ENCODE assay signal across 25 cellular contexts in the genomic region with DNA sequence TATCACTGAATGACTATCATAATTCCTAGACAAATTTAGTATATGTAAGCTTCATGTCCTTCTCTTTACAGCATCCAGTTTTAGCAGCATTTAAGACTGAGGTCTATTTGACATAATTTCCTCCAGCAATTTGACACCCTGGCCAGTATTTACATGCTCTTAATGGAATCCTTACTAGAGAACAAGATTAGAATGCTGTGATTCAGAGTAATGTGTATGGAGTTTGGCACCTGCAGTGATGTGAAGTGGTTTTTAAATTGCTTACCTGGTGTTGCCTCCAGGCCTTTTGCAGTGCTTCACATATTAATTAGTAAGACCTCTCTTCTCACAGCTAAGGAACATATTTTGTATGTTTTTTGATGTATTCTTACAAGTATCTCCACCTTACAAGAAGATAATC. TPM values are rescaled to one million over a fixed set of nuclear protein-coding genes. Genes with fewer than 3 reads are reported as not detected.
DNase-seq lines count a peak whose midpoint lies in the region; TF ChIP-seq lines count a peak whose summit lies in the region.
"Had no signal": no experiment of that assay in that cellular context is flagged by ENCODE, and none has a peak within 500 bp of the region (broad histone marks: within the 10 kb centered on the region; RNA-seq: fewer than 3 reads in every experiment).

No MANE protein-coding gene starts in this region.

- POLR2A ChIA-PET in SK-N-SH (lab: Yijun Ruan, JAX), result no interaction called here

- H2BK120ac ChIP-seq in mesendoderm (ENCODE audit: low read depth, low read length), result no peak overlapping the region

- no peak overlapping the region for H4K8ac ChIP-seq in mesendoderm (ENCODE audit: low read depth, low read length)

- H3K27me3 ChIP-seq in SK-N-SH (ENCODE audit: insufficient read depth) (no peaks in the 10 kb centered on the region), mesendoderm (ENCODE audit: insufficient read depth, low read length, poor library complexity) (peaks cover 9% of the 10 kb centered on the region)
- H3K27me3 ChIP-seq: BLaER1 treated with 17β-estradiol and CSF1 and Interleukin-3, amounts not matched to agents 10 nM and 100 nM had no signal

- no peaks in the 10 kb centered on the region for H3K9me3 ChIP-seq in SK-N-SH
- H3K9me3 ChIP-seq: colonic mucosa, heart left ventricle had no signal

- H3F3A ChIP-seq in SK-N-SH (replicated peaks; ENCODE audit: insufficient read depth), result peaks cover 8% of the 10 kb centered on the region

- no peak overlapping the region for H3K4me2 ChIP-seq in SK-N-SH
- no peak overlapping the region for H3K4me2 ChIP-seq in mesendoderm (ENCODE audit: low read length)
- H3K4me2 ChIP-seq: BLaER1 treated with 17β-estradiol and CSF1 and Interleukin-3, amounts not matched to agents 10 nM and 100 nM had no signal

- H3K56ac ChIP-seq in mesendoderm (ENCODE audit: low read length), result no peak overlapping the region

- H3K23ac ChIP-seq in mesendoderm (ENCODE audit: low read length), result no peak overlapping the region

- no peaks in the 10 kb centered on the region for H3K79me2 ChIP-seq in SK-N-SH (ENCODE audit: insufficient read depth)
- H3K79me2 ChIP-seq in mesendoderm (ENCODE audit: control insufficient read depth, insufficient read depth, low read length), result no peaks in the 10 kb centered on the region

- H4K20me1 ChIP-seq in SK-N-SH (ENCODE audit: insufficient read depth), result no peaks in the 10 kb centered on the region

- peak; percentile 61 for DNase-seq in NCI-H1092 (lab: John Stamatoyannopoulos, UW)
- peak; percentile 75 for DNase-seq in NCI-H146 (lab: John Stamatoyannopoulos, UW)
- DNase-seq in NCI-H2196 treated with DMSO at 0.1 percent for 48 hours (lab: John Stamatoyannopoulos, UW; ENCODE audit: unreplicated experiment), result peak; percentile 26
- peak; percentile 0 for DNase-seq in epithelial cell of prostate (ENCODE audit: low read depth, low spot score)
- no peak for DNase-seq in SK-N-SH
- DNase-seq in mesendoderm, result no peak
- no peak for DNase-seq in AG08396 (ENCODE audit: low spot score)
- DNase-seq: activated CD4-positive, alpha-beta T cell treated with anti-CD3 and anti-CD28 coated beads, Interleukin-2, amount 10 ng/mL, durations not matched to agents 24 days and 14 days; activated effector memory CD4-positive, alpha-beta T cell treated with anti-CD3 and anti-CD28 coated beads, Interleukin-2, amount 50 U/mL, for 16 hours; activated naive CD8-positive, alpha-beta T cell treated with anti-CD3 and anti-CD28 coated beads for 36 hours; activated T-cell treated with anti-CD3 and anti-CD28 coated beads, Interleukin-2, amount 50 U/mL, for 1 hour; aorta; colonic mucosa; effector CD8-positive, alpha-beta T cell; erythroblast; heart left ventricle; Kasumi-1; kidney glomerular epithelial cell; NCI-H524 treated with DMSO at 0.1 percent for 48 hours; nephron progenitor cell; SIG-M5; trophoblast cell had no signal

- H3K4ac ChIP-seq in mesendoderm (ENCODE audit: low read depth, low read length), result no peak overlapping the region

- no peaks in the 10 kb centered on the region for H3K9me2 ChIP-seq in SK-N-SH

- H3K9ac ChIP-seq in SK-N-SH (no peak overlapping the region), mesendoderm (ENCODE audit: low read length) (no peak overlapping the region)
- H3K9ac ChIP-seq: BLaER1 treated with 17β-estradiol and CSF1 and Interleukin-3, amounts not matched to agents 10 nM and 100 nM had no signal

- H2AK5ac ChIP-seq in mesendoderm (ENCODE audit: low read length), result no peak overlapping the region

- H2AFZ ChIP-seq in SK-N-SH (ENCODE audit: low read depth), result no peak overlapping the region

- H2BK5ac ChIP-seq in mesendoderm (ENCODE audit: low read length), result no peak overlapping the region

- no peaks in the 10 kb centered on the region for H3K4me1 ChIP-seq in SK-N-SH (ENCODE audit: control insufficient read depth in 1 of 2, insufficient read depth in 2 of 2, low read depth in 1 of 2, low read length in 1 of 2)
- no peaks in the 10 kb centered on the region for H3K4me1 ChIP-seq in mesendoderm (ENCODE audit: control insufficient read depth, low read depth, low read length)
- H3K4me1 ChIP-seq: BLaER1 treated with 17β-estradiol and CSF1 and Interleukin-3, amounts not matched to agents 10 nM and 100 nM; colonic mucosa had no signal

- no peak for TF ChIP-seq RAD21 in SK-N-SH (IDR thresholded peaks at IDR 0.05; ENCODE audit: low read length)

- H3K79me1 ChIP-seq in mesendoderm (ENCODE audit: low read length), result no peaks in the 10 kb centered on the region

- H3K4me3 ChIP-seq in SK-N-SH (ENCODE audit: low read depth in 2 of 2, low read length in 1 of 2) (no peak overlapping the region), mesendoderm (ENCODE audit: low read length) (no peak overlapping the region)
- H3K4me3 ChIP-seq: BLaER1 treated with 17β-estradiol and CSF1 and Interleukin-3, amounts not matched to agents 10 nM and 100 nM; cardiac muscle cell; colonic mucosa; heart left ventricle had no signal

- H2BK15ac ChIP-seq in mesendoderm (replicated peaks; ENCODE audit: low read depth), result no peak overlapping the region

- CTCF ChIA-PET in SK-N-SH (lab: Yijun Ruan, JAX), result interaction anchor here (1.0 kb wide), 1 partner anchor 152 kb away, joined by 5 read pairs; no protein-coding TSS in a partner anchor

- H3K27ac ChIP-seq in epithelial cell of prostate (no peak overlapping the region), SK-N-SH (ENCODE audit: low read depth in 2 of 2, low read length in 1 of 2) (no peak overlapping the region), mesendoderm (ENCODE audit: low read depth, low read length) (no peak overlapping the region)
- H3K27ac ChIP-seq: BLaER1 treated with 17β-estradiol and CSF1 and Interleukin-3, amounts not matched to agents 10 nM and 100 nM; cardiac muscle cell; colonic mucosa; heart left ventricle had no signal

- no peak for TF ChIP-seq CTCF in SK-N-SH (IDR thresholded peaks at IDR 0.05)

- H4K5ac ChIP-seq in mesendoderm (ENCODE audit: low read length), result no peak overlapping the region

- H3K18ac ChIP-seq in mesendoderm (ENCODE audit: low read length), result no peak overlapping the region

- TF ChIP-seq EP300 in SK-N-SH (IDR thresholded peaks at IDR 0.05; ENCODE audit: borderline replicate concordance in 1 of 2, low read depth in 1 of 2, low read length in 1 of 2), result no peak

- H3K36me3 ChIP-seq in SK-N-SH (replicated peaks in 1 of 2; ENCODE audit: control insufficient read depth in 1 of 2, insufficient read depth in 2 of 2, low read length in 1 of 2) (peaks cover 51 to 75% of the 10 kb centered on the region in 2 experiments), mesendoderm (ENCODE audit: control insufficient read depth, insufficient read depth, low read length) (peaks cover 1% of the 10 kb centered on the region)
- H3K36me3 ChIP-seq: colonic mucosa had no signal

TF ChIP-seq in SK-N-SH, 30 proteins besides CTCF, POLR2A, EP300 and RAD21 (continues in another document):
- TF ChIP-seq SIN3A (IDR thresholded peaks at IDR 0.05; ENCODE audit: borderline replicate concordance, low read depth, low read length), result no peak
- TF ChIP-seq GABPA (IDR thresholded peaks at IDR 0.05; ENCODE audit: low read depth), result no peak
- no peak for TF ChIP-seq EZH2phosphoT487 (IDR thresholded peaks at IDR 0.05; ENCODE audit: borderline replicate concordance, low read depth)
- TF ChIP-seq MXI1 (IDR thresholded peaks at IDR 0.05; ENCODE audit: low read depth, low read length), result no peak
- TF ChIP-seq GATA2 (CRISPR knock-in tag; IDR thresholded peaks at IDR 0.05), result no peak
- TF ChIP-seq USF2 (IDR thresholded peaks at IDR 0.05; ENCODE audit: borderline replicate concordance, low read depth, low read length), result no peak
- no peak for TF ChIP-seq RCOR1 (IDR thresholded peaks at IDR 0.05; ENCODE audit: low read length)
- TF ChIP-seq FOXJ3 (CRISPR knock-in tag; IDR thresholded peaks at IDR 0.05), result no peak
- no peak for TF ChIP-seq TAF1 (IDR thresholded peaks at IDR 0.05; ENCODE audit: borderline replicate concordance, low read depth, low read length)
- no peak for TF ChIP-seq RFX5 (IDR thresholded peaks at IDR 0.05; ENCODE audit: low read length)
- TF ChIP-seq, protein P1, sequence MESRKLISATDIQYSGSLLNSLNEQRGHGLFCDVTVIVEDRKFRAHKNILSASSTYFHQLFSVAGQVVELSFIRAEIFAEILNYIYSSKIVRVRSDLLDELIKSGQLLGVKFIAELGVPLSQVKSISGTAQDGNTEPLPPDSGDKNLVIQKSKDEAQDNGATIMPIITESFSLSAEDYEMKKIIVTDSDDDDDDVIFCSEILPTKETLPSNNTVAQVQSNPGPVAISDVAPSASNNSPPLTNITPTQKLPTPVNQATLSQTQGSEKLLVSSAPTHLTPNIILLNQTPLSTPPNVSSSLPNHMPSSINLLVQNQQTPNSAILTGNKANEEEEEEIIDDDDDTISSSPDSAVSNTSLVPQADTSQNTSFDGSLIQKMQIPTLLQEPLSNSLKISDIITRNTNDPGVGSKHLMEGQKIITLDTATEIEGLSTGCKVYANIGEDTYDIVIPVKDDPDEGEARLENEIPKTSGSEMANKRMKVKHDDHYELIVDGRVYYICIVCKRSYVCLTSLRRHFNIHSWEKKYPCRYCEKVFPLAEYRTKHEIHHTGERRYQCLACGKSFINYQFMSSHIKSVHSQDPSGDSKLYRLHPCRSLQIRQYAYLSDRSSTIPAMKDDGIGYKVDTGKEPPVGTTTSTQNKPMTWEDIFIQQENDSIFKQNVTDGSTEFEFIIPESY (IDR thresholded peaks at IDR 0.05; ENCODE audit: borderline replicate concordance, low read depth), result no peak

RNA-seq across cellular contexts. Expression of gene NKX2-4, which starts 9.8 kb away (rescaled TPM):
- polyA plus RNA-seq in SK-N-SH (2012; rRNA removed), result not detected in 2 replicates
- not detected in 2 replicates for polyA plus RNA-seq in SK-N-SH (2012; cell fraction: cytosol; rRNA removed)
- not detected in 2 replicates for polyA plus RNA-seq in SK-N-SH (2012; cell fraction: nucleus; rRNA removed)
- 0.07 TPM for polyA plus RNA-seq in mesendoderm (2013, experiment 1 of 2)
- polyA plus RNA-seq in mesendoderm (2013, experiment 2 of 2), result 0.06 TPM
- polyA plus RNA-seq: aorta, cardiac muscle cell, heart left ventricle, HepG2 had no signal

Comparison
In these comparisons a context has a peak if more than half of its experiments do, and no peak if none do; other contexts are left out.
1. DNase-seq: peak in NCI-H1092 (single experiment), NCI-H146 (single experiment), NCI-H2196 treated with DMSO at 0.1 percent for 48 hours (single experiment) and epithelial cell of prostate (single experiment); none in SK-N-SH (single experiment), mesendoderm (single experiment) and AG08396 (single experiment).